Comparison of ENCODE assay signal across 16 cellular contexts in the genomic region with DNA sequence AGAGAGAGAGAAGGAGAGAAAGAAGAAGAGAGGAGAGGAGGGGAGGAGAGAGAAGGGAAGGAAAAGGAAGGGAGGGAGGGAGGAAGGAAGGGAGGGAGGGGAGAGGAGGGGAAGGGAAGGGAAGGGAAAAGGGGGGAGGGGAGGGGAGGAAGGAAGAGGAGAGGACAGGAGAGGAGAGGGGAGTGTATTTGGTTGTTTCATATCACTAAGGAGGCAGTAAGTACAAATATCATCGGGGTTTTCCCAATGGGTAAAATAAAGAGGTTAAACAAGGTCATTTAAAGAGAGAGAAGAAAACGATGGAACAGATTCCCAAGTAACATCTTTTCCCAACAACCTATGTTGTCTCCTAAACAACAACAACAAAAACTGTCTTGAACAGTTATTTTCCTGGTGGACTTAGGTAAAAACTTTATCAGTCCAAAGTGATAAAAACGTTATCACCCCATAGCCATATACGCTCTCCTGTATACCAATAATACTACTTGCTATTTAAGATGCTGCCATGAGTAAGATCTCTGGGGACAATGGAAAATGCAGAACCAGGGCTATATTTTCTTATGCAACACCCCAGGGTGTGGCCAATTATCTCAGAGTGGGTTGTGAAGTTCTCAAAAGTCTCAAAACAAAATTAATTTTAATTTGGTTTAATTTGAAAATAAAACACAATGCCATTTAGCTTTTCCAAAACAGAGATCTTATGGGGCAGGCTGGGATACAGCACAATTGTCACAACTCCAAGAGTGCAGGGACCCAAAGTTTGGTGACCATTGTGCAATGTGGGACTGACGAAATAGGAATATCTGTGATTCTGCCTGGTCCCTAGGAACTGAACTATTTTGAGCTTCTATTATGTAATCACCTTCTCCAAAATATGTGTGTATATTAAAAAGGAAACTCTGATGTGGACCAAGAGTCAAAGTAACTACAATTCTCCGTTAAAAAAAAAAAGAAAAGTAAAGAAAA. TPM values are rescaled to one million over a fixed set of nuclear protein-coding genes. Genes with fewer than 3 reads are reported as not detected.
A peak's percentile ranks its signal among the peaks of the same experiment; 100 is the strongest.
DNase-seq lines count a peak whose midpoint lies in the region; ATAC-seq and TF ChIP-seq lines count a peak whose summit lies in the region.
"Had no signal": no experiment of that assay in that cellular context is flagged by ENCODE, and none has a peak within 500 bp of the region (broad histone marks: within the 10 kb centered on the region; RNA-seq: fewer than 3 reads in every experiment).

No MANE protein-coding gene starts in this region.

- H3K36me3 ChIP-seq in gastrocnemius medialis, result no peaks in the 10 kb centered on the region
- H3K36me3 ChIP-seq: WERI-Rb-1 had no signal

- H3K4me3 ChIP-seq in fibroblast of villous mesenchyme (ENCODE audit: low read depth, low read length) (no peak overlapping the region), gastrocnemius medialis (peak overlapping the region in 1 of 4 donors; percentile 9)

- TF ChIP-seq CTCF in fibroblast of villous mesenchyme (IDR thresholded peaks at IDR 0.05; ENCODE audit: insufficient read depth, low read depth, low read length) (no peak), gastrocnemius medialis (IDR thresholded peaks at IDR 0.05 in 4 of 5, conservative IDR thresholded peaks at IDR 0.05 in 1 of 5) (no peak)

- TF ChIP-seq POLR2A in gastrocnemius medialis (IDR thresholded peaks at IDR 0.05), result no peak

- peak; percentile 30 for DNase-seq in CMK (ENCODE audit: low read depth)
- DNase-seq in SKM-1 (lab: John Stamatoyannopoulos, UW; ENCODE audit: unreplicated experiment), result peak; percentile 80
- peak; percentile 33 for DNase-seq in fibroblast of villous mesenchyme (ENCODE audit: low read depth)
- peak; percentile 21 to 39 for DNase-seq in gastrocnemius medialis
- DNase-seq in NK-92 treated with Interleukin-12 subunit alpha and Interleukin-12 subunit beta, amount 100 ng/mL, for 24 hours (lab: John Stamatoyannopoulos, UW), result no peak
- no peak for DNase-seq in COLO668 (lab: John Stamatoyannopoulos, UW; ENCODE audit: unreplicated experiment)
- no peak for DNase-seq in inferior parietal cortex (ENCODE audit: extremely low spot score)
- no peak for DNase-seq in glomerular visceral epithelial cell (ENCODE audit: extremely low spot score)
- DNase-seq: activated CD8-positive, alpha-beta memory T cell treated with anti-CD3 and anti-CD28 coated beads, Interleukin-2, amount 10 ng/mL, durations not matched to agents 7 days and 5 days; activated naive CD4-positive, alpha-beta T cell treated with anti-CD3 and anti-CD28 coated beads, Interleukin-2, amount 50 U/mL, for 16 hours; IMR-90; NCI-H1436 treated with DMSO at 0.1 percent for 48 hours; NCI-H526 treated with DMSO at 0.1 percent for 48 hours; WERI-Rb-1 had no signal

- H3K9me3 ChIP-seq in gastrocnemius medialis, result no peaks in the 10 kb centered on the region

- no peaks in the 10 kb centered on the region for H3K27me3 ChIP-seq in gastrocnemius medialis

- in situ Hi-C loops in gastrocnemius medialis (cut with MboI; ENCODE audit: low sequenced_read_pairs in 4 of 4), result no loop called here

- no peaks in the 10 kb centered on the region for H3K4me1 ChIP-seq in gastrocnemius medialis

- intact Hi-C loops in gastrocnemius medialis (cut with DNase I; ENCODE audit: low total_unique reads), result loop anchor here (5.0 kb wide), 1 partner anchor 43 kb away; the partner anchor contains the start of gene MBOAT1

- peak; percentile 72 to 75 for ATAC-seq in gastrocnemius medialis
- ATAC-seq: activated CD8-positive, alpha-beta memory T cell treated with anti-CD3 and anti-CD28 coated beads, Interleukin-2, amount 10 ng/mL, durations not matched to agents 7 days and 5 days; esophagus mucosa; stimulated activated memory B cell treated with anti-CD40 and anti-IgM and Interleukin-4, amounts not matched to agents 10 μg/mL and 1 μg/mL and 100 μg/mL, for 72 hours had no signal

- peak overlapping the region; percentile 14 to 53 (median 44) for H3K27ac ChIP-seq in gastrocnemius medialis
- H3K27ac ChIP-seq: WERI-Rb-1 had no signal

RNA-seq across cellular contexts. Expression of gene MBOAT1, which starts 43.3 kb away (rescaled TPM):
- total RNA-seq in fibroblast of villous mesenchyme (8.7 and 22.9 TPM in 2 replicates), gastrocnemius medialis (1 to 10 TPM in 3 of 4 donors, under 1 TPM in 1; 0.61 to 1.8 (median 1.1) TPM)

Comparison
In these comparisons a context has a peak if more than half of its experiments do, and no peak if none do; other contexts are left out.
1. DNase-seq: peak in CMK (single experiment), SKM-1 (single experiment), fibroblast of villous mesenchyme (single experiment) and gastrocnemius medialis (2 of 2); none in NK-92 treated with Interleukin-12 subunit alpha and Interleukin-12 subunit beta, amount 100 ng/mL, for 24 hours (single experiment), COLO668 (single experiment), inferior parietal cortex (single experiment) and glomerular visceral epithelial cell (single experiment).